ENCODE assay signal across 1 cellular context in the genomic region with DNA sequence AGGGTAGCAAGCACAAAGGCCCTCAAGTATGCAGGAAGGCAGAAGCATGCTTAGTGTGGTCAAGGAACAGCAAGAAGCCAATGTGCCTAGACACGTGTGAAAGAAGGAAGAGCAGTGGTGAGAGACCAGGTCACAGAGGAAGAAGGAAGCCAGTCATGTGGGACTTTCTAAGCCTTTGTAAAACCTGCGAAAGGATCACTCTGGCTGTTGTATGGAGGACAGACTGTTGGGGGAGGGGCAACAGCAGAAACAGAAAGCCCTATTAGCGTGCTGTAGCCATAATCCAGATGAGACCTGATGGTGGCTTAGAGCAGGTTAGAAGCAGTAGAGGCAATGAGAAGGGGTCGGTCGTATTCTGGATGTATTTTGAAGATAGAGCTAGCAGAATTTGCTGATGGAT.
A peak's percentile ranks its signal among the peaks of the same experiment; 100 is the strongest.
TF ChIP-seq lines count a peak whose summit lies in the region.

No MANE protein-coding gene starts in this region.

TF ChIP-seq in HepG2, 621 proteins besides CTCF, POLR2A, EP300 and RAD21:
- TF ChIP-seq ZNF263 (CRISPR knock-in tag; IDR thresholded peaks at IDR 0.05) = peak; percentile 24; the same call in 1 of the 2 replicates
- peak; percentile 61; the same call in 1 of the 2 replicates for TF ChIP-seq ZNF281 (CRISPR knock-in tag; IDR thresholded peaks at IDR 0.05; ENCODE audit: borderline replicate concordance)
- TF ChIP-seq ZNF432 (CRISPR knock-in tag; IDR thresholded peaks at IDR 0.05; ENCODE audit: borderline replicate concordance) = no peak
